ENCODE assay signal across 15 cellular contexts in the genomic region with DNA sequence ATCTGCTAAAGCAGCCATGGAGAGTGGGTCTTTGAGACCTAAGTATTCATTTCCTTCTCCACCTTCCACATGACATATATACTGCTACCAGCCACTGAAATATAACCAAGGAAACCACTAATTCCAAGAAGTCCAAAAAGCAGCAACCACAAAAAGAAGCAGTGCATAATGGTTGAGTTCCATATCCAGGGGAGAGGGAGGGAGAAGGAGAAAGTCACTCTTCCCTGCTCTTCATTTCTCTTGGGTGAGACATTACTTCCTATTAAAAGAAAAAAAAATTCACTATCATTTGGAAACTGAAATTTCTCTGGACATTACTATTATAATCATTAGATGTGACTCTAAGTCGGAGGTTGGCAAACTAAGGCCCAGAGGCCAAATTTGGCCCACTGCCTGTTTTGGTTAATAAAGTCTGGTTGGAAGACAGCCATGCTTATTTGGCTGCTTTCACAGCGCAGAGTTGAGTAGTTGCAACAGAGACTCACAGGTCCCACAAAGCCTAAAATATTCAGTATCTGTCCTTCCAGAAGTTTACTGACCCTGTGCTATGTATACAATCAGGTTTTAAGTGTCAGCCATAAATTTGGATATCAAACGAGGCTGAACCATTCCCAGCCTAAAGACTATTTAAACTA.
A peak's percentile ranks its signal among the peaks of the same experiment; 100 is the strongest.
DNase-seq lines count a peak whose midpoint lies in the region; TF ChIP-seq lines count a peak whose summit lies in the region.
"Had no signal": no experiment of that assay in that cellular context is flagged by ENCODE, and none has a peak within 500 bp of the region (broad histone marks: within the 10 kb centered on the region; RNA-seq: fewer than 3 reads in every experiment).

No MANE protein-coding gene starts in this region.

- intact Hi-C loops in uterus (cut with DNase I; ENCODE audit: low total_unique reads): no loop called here

- no peak overlapping the region for H3K4me3 ChIP-seq in uterus
- H3K4me3 ChIP-seq: GM12878 had no signal

- no peak overlapping the region for H3K27ac ChIP-seq in uterus

- no peaks in the 10 kb centered on the region for H3K27me3 ChIP-seq in uterus

- H3K9me3 ChIP-seq in uterus: no peaks in the 10 kb centered on the region

- no peak for TF ChIP-seq CTCF in uterus (IDR thresholded peaks at IDR 0.05)

- H3K4me1 ChIP-seq in uterus: peaks cover 0 to 5% of the 10 kb centered on the region in 2 donors

- DNase-seq in NCI-H1092 (lab: John Stamatoyannopoulos, UW) (peak; percentile 31), astrocyte of the hippocampus (ENCODE audit: low read depth, low spot score) (peak; percentile 82), inferior parietal cortex (ENCODE audit: extremely low spot score) (peak; percentile 51), uterus (peak; percentile 27 to 38), T-helper 1 cell (no peak), ecto neural progenitor cell (ENCODE audit: low spot score) (no peak)
- no peak for DNase-seq in activated CD4-positive, alpha-beta T cell treated with anti-CD3 and anti-CD28 coated beads, Interleukin-2, amount 50 U/mL, for 48 hours
- DNase-seq: activated CD4-positive, alpha-beta memory T cell treated with anti-CD3 and anti-CD28 coated beads, Interleukin-2, amount 10 ng/mL, durations not matched to agents 7 days and 5 days; activated gamma-delta T cell; foreskin melanocyte; occipital lobe; PC-3; stimulated activated CD4-positive, alpha-beta T cell treated with anti-CD3 and anti-CD28 coated beads, Interleukin-4, amount 100 ng/mL, for 1 hour; stimulated activated naive CD8-positive, alpha-beta T cell treated with anti-CD3 and anti-CD28 coated beads, Interleukin-15, amount 100 ng/mL, for 72 hours had no signal

- TF ChIP-seq POLR2A in uterus (IDR thresholded peaks at IDR 0.05): no peak

- no peaks in the 10 kb centered on the region for H3K36me3 ChIP-seq in uterus

Comparison
In these comparisons a context has a peak if more than half of its experiments do, and no peak if none do; other contexts are left out.
1. DNase-seq: peak in NCI-H1092 (single experiment), astrocyte of the hippocampus (single experiment), inferior parietal cortex (single experiment) and uterus (2 of 2); none in activated CD4-positive, alpha-beta T cell treated with anti-CD3 and anti-CD28 coated beads, Interleukin-2, amount 50 U/mL, for 48 hours (0 of 2), T-helper 1 cell (0 of 5) and ecto neural progenitor cell (single experiment).